ENCODE assay signal across 8 cellular contexts in genomic region chr6:27836783-27837635, GRCh38.
A peak's percentile ranks its signal among the peaks of the same experiment; 100 is the strongest.
DNase-seq lines count a peak whose midpoint lies in the region; ATAC-seq and TF ChIP-seq lines count a peak whose summit lies in the region.

No MANE protein-coding gene starts in this region.

- no peak for TF ChIP-seq CTCF in WERI-Rb-1 (IDR thresholded peaks at IDR 0.05; ENCODE audit: low read depth, low read length)

- H3K9me3 ChIP-seq in WERI-Rb-1 (ENCODE audit: severe bottlenecking): no peaks in the 10 kb centered on the region

- peak overlapping the region; percentile 95 for H3K4me3 ChIP-seq in WERI-Rb-1 (ENCODE audit: low read depth, low read length)

- ATAC-seq in HG03108 (IDR thresholded peaks at IDR 0.05; ENCODE audit: unreplicated experiment): peak; percentile 32
- peak; percentile 56 for ATAC-seq in left lobe of liver

- peaks cover 35% of the 10 kb centered on the region for H3K36me3 ChIP-seq in WERI-Rb-1

- H3K27me3 ChIP-seq in WERI-Rb-1 (ENCODE audit: insufficient read depth, low read depth, severe bottlenecking): no peaks in the 10 kb centered on the region

- DNase-seq in stimulated activated CD4-positive, alpha-beta T cell treated with anti-CD3 and anti-CD28 coated beads, Interleukin-12 subunit alpha, Interleukin-12 subunit beta, amount 100 ng/mL, for 24 hours (ENCODE audit: low read depth in 2 of 2): peak; percentile 30 to 43
- DNase-seq in stimulated activated CD4-positive, alpha-beta T cell treated with anti-CD3 and anti-CD28 coated beads, Interleukin-12 subunit alpha, Interleukin-12 subunit beta, amount 100 ng/mL, for 4 hours: no peak
- DNase-seq in NCI-H2196 treated with DMSO at 0.1 percent for 48 hours (lab: John Stamatoyannopoulos, UW; ENCODE audit: unreplicated experiment): peak; percentile 90
- DNase-seq in WERI-Rb-1: peak; percentile 83
- peak; percentile 74 for DNase-seq in dedifferentiated amniotic fluid mesenchymal stem cell (ENCODE audit: extremely low spot score)
- peak; percentile 71 for DNase-seq in left lobe of liver (ENCODE audit: low spot score)
- peak in 2 of 3 experiments; percentile 14 to 19 for DNase-seq in stimulated activated CD4-positive, alpha-beta T cell treated with anti-CD3 and anti-CD28 coated beads, TNF-alpha, amount 100 ng/mL, for 4 hours (ENCODE audit: low read depth in 3 of 3)

- peak overlapping the region; percentile 98 for H3K27ac ChIP-seq in WERI-Rb-1
